ENCODE assay signal across 13 cellular contexts in the genomic region with DNA sequence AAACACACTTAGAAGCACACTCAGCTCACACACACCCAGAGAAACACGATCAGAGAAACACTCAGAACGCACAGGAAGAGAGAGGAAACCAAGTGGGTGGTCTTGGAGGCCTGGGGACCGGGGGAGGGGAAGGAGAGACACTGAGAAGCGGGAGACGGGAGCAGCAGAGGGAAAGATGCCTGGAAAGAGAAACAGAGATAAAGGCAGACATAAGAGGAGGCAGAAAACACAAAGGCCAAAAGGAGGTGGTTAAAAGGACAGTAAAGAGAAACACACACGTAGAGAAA. TPM values are rescaled to one million over a fixed set of nuclear protein-coding genes. Genes with fewer than 3 reads are reported as not detected.
A peak's percentile ranks its signal among the peaks of the same experiment; 100 is the strongest.
DNase-seq lines count a peak whose midpoint lies in the region; TF ChIP-seq lines count a peak whose summit lies in the region.
"Had no signal": no experiment of that assay in that cellular context is flagged by ENCODE, and none has a peak within 500 bp of the region (broad histone marks: within the 10 kb centered on the region; RNA-seq: fewer than 3 reads in every experiment).

No MANE protein-coding gene starts in this region.

- H3K79me2 ChIP-seq in osteoblast (ENCODE audit: insufficient read depth, low read length) = peaks cover 11% of the 10 kb centered on the region

- TF ChIP-seq CTCF in AG04450 (IDR thresholded peaks at IDR 0.05; ENCODE audit: low read depth, low read length) (no peak), osteoblast (IDR thresholded peaks at IDR 0.05; ENCODE audit: extremely low read depth, low read depth, low read length) (no peak), Caco-2 (IDR thresholded peaks at IDR 0.05; ENCODE audit: insufficient read depth in 1 of 2, low read depth in 1 of 2, low read length in 1 of 2, severe bottlenecking in 1 of 2, unreplicated experiment in 1 of 2) (no peak)

- no TSS peak for BruUV-seq in Caco-2 (replicated peaks; lab: Mats Ljungman, UMichigan)

- DNase-seq in AG04450 (ENCODE audit: low read depth, low spot score) = no peak
- DNase-seq in SJCRH30 = peak; percentile 42 to 53
- DNase-seq in fibroblast of peridontal ligament (ENCODE audit: extremely low read depth) = peak; percentile 17
- DNase-seq in osteoblast (ENCODE audit: insufficient read length, low spot score, missing footprints) = no peak
- DNase-seq in iPS-NIHi7 (ENCODE audit: extremely low spot score) = no peak
- DNase-seq in NCI-H748 treated with DMSO at 0.1 percent for 48 hours (lab: John Stamatoyannopoulos, UW) = no peak
- no peak for DNase-seq in Caco-2
- DNase-seq in NCI-H345 (lab: John Stamatoyannopoulos, UW) = no peak
- DNase-seq: activated CD4-positive, alpha-beta T cell treated with anti-CD3 and anti-CD28 coated beads, Interleukin-2, amount 50 U/mL, for 48 hours; NCI-H1417 treated with DMSO at 0.1 percent for 48 hours; stimulated activated naive CD4-positive, alpha-beta T cell had no signal

- H3K27me3 ChIP-seq in AG04450 (ENCODE audit: control insufficient read depth, insufficient read depth, low read length) = no peaks in the 10 kb centered on the region
- no peaks in the 10 kb centered on the region for H3K27me3 ChIP-seq in SJCRH30
- no peaks in the 10 kb centered on the region for H3K27me3 ChIP-seq in osteoblast (ENCODE audit: insufficient read depth, low read length)
- no peaks in the 10 kb centered on the region for H3K27me3 ChIP-seq in Caco-2 (replicated peaks; ENCODE audit: control insufficient read depth, insufficient read depth, low read length)

- CTCF ChIA-PET in AG04450 (lab: Charles Lee) (interaction anchor here (0.7 to 3.1 kb wide), 11 partner anchors 9 to 146 kb away, joined by 3 to 21 read pairs (median 4); a partner anchor contains a TSS), Caco-2 (lab: Charles Lee) (interaction anchor here (2.5 kb wide), 1 partner anchor 19 kb away, joined by 8 read pairs; no protein-coding TSS in a partner anchor)

- H3K4me1 ChIP-seq in SJCRH30 (peaks cover 7% of the 10 kb centered on the region), osteoblast (ENCODE audit: insufficient read depth, low read length) (peaks cover 12% of the 10 kb centered on the region), Caco-2 (peaks cover 23% of the 10 kb centered on the region)
- H3K4me1 ChIP-seq: right lobe of liver had no signal

- no peaks in the 10 kb centered on the region for H3K27me3 Mint-ChIP-seq in Caco-2 (ENCODE audit: insufficient read depth, unreplicated experiment)

- H2AFZ ChIP-seq in osteoblast (ENCODE audit: low read length) = peak overlapping the region; percentile 68

- H3K4me3 ChIP-seq in AG04450 (ENCODE audit: low read depth, low read length) (peak overlapping the region; percentile 68), SJCRH30 (peak overlapping the region; percentile 79), osteoblast (ENCODE audit: insufficient read depth, low read length) (peak overlapping the region; percentile 72), Caco-2 (ENCODE audit: low read depth, low read length) (no peak overlapping the region; the same call in 1 of the 2 replicates)

- H3K4me3 Mint-ChIP-seq in Caco-2 (ENCODE audit: unreplicated experiment) = no peak overlapping the region
- H3K4me3 Mint-ChIP-seq: brain had no signal

- H3K36me3 ChIP-seq in SJCRH30 = peaks cover 13% of the 10 kb centered on the region
- H3K36me3 ChIP-seq in osteoblast (ENCODE audit: insufficient read depth, low read length) = peaks cover 16% of the 10 kb centered on the region
- H3K36me3 ChIP-seq in Caco-2 (ENCODE audit: control insufficient read depth, insufficient read depth, low read length) = peaks cover 3% of the 10 kb centered on the region
- H3K36me3 ChIP-seq: right lobe of liver had no signal

- no peaks in the 10 kb centered on the region for H3K9me3 Mint-ChIP-seq in Caco-2 (ENCODE audit: unreplicated experiment)
- H3K9me3 Mint-ChIP-seq: brain had no signal

- peak overlapping the region; percentile 96 for H3K4me2 ChIP-seq in osteoblast (ENCODE audit: insufficient read depth, low read length)

- POLR2A ChIA-PET in AG04450 (lab: Yijun Ruan, JAX) (interaction anchor here (0.5 to 0.8 kb wide), 5 partner anchors 17 to 218 kb away, joined by 3 to 6 read pairs (median 4); no protein-coding TSS in a partner anchor), Caco-2 (lab: Charles Lee) (interaction anchor here (0.7 to 1.8 kb wide), 2 partner anchors 7 to 15 kb away, joined by 3 to 4 read pairs; no protein-coding TSS in a partner anchor)

- intact Hi-C loops in Caco-2 (cut with micrococcal nuclease; ENCODE audit: unreplicated experiment) = loop anchor here (2.0 to 5.0 kb wide), 3 partner anchors 14 to 147 kb away; a partner anchor contains a TSS

- H4K20me1 ChIP-seq in osteoblast (ENCODE audit: insufficient read depth, low read length) = peaks cover 2% of the 10 kb centered on the region

- H3K27ac ChIP-seq in AG04450 (ENCODE audit: low read depth, low read length) (no peak overlapping the region), SJCRH30 (no peak overlapping the region), osteoblast (ENCODE audit: low read depth, low read length) (no peak overlapping the region)

- no peak overlapping the region for H3K27ac Mint-ChIP-seq in Caco-2 (ENCODE audit: unreplicated experiment)

- H3K9me3 ChIP-seq in AG04450 (ENCODE audit: control insufficient read depth, insufficient read depth, low read length) (no peaks in the 10 kb centered on the region), SJCRH30 (replicated peaks) (no peaks in the 10 kb centered on the region), osteoblast (ENCODE audit: low read depth, low read length) (no peaks in the 10 kb centered on the region), Caco-2 (no peaks in the 10 kb centered on the region)
- H3K9me3 ChIP-seq: right lobe of liver had no signal

- H3K36me3 Mint-ChIP-seq in Caco-2 (ENCODE audit: insufficient read depth, unreplicated experiment) = peaks cover 25% of the 10 kb centered on the region

- no peaks in the 10 kb centered on the region for H3K4me1 Mint-ChIP-seq in Caco-2 (ENCODE audit: low read depth, unreplicated experiment)

RNA-seq across cellular contexts. Expression of a gene that starts 1.3 kb away (rescaled TPM):
- polyA plus RNA-seq in AG04450 (2011; rRNA removed) = 260 and 304 TPM in 2 replicates
- polyA minus RNA-seq in AG04450 (2011; rRNA and poly(A)+ RNA removed) = 179 and 273 TPM in 2 replicates
- 68.6 and 71.8 TPM in 2 replicates for total RNA-seq in SJCRH30 (2014; rRNA removed; shearing (Covaris generic))
- total RNA-seq in osteoblast (103 and 121 TPM in 2 replicates), Caco-2 (2022) (189 and 229 TPM in 2 replicates)

RNA-seq across cellular contexts. Expression of a gene that starts 52.3 kb away (rescaled TPM):
- 1.1 and 1.2 TPM in 2 replicates for polyA plus RNA-seq in AG04450 (2011; rRNA removed)
- polyA minus RNA-seq in AG04450 (2011; rRNA and poly(A)+ RNA removed) = 1.00 and 1.7 TPM in 2 replicates
- total RNA-seq in SJCRH30 (2014; rRNA removed; shearing (Covaris generic)) = 2.3 and 3.7 TPM in 2 replicates
- 130 and 160 TPM in 2 replicates for total RNA-seq in osteoblast
- 193 and 206 TPM in 2 replicates for total RNA-seq in Caco-2 (2022)

Comparison
In these comparisons a context has a peak if more than half of its experiments do, and no peak if none do; other contexts are left out.
1. DNase-seq: peak in SJCRH30 (2 of 2) and fibroblast of peridontal ligament (single experiment); none in AG04450 (single experiment), osteoblast (single experiment), iPS-NIHi7 (single experiment), NCI-H748 treated with DMSO at 0.1 percent for 48 hours (single experiment), Caco-2 (0 of 2) and NCI-H345 (single experiment).
2. RNA of a gene that starts 52.3 kb away (total RNA-seq): 193 to 206 TPM in Caco-2 and 130 to 160 TPM in osteoblast; 2.3 to 3.7 TPM in SJCRH30; every median in the first group is over 10 times any median in the second.